8 cellular contexts compared by ENCODE assay signal in genomic region chr7:5822422-5822741, GRCh38. TPM values are rescaled to one million over a fixed set of nuclear protein-coding genes. Genes with fewer than 3 reads are reported as not detected.
DNase-seq lines count a peak whose midpoint lies in the region; ATAC-seq and TF ChIP-seq lines count a peak whose summit lies in the region.
"Not testable (repeated sequence)": the region's sequence is repeated elsewhere in the genome, so short reads cannot be mapped to it uniquely, and the experiment has no call there.

No MANE protein-coding gene starts in this region.

- H3K4me3 Mint-ChIP-seq in CD14-positive monocyte, result peak overlapping the region; percentile 85 to 93
- H3K4me3 Mint-ChIP-seq in T-helper 17 cell, result peak overlapping the region; percentile 94

- dilution Hi-C loops in IMR-90 (cut with HindIII; ENCODE audit: low sequenced_read_pairs, unreplicated experiment), result not testable (repeated sequence)

- not testable (repeated sequence) for H3K36me3 ChIP-seq in IMR-90 (ENCODE audit: control insufficient read depth, insufficient read depth, low read length); kidney epithelial cell (ENCODE audit: control insufficient read depth, insufficient read depth, low read length); neutrophil

- H3K36me3 Mint-ChIP-seq in CD14-positive monocyte; T-helper 17 cell (ENCODE audit: low read depth): not testable (repeated sequence)

- H3K4me1 Mint-ChIP-seq in CD14-positive monocyte (peaks cover 36% of the 10 kb centered on the region), T-helper 17 cell (peaks cover 18% of the 10 kb centered on the region)

- H3K9me1 ChIP-seq in IMR-90 (ENCODE audit: insufficient read depth, low read length), result not testable (repeated sequence)

- H3K4me3 ChIP-seq in IMR-90 (ENCODE audit: insufficient read depth, low read depth, low read length) (peak overlapping the region; percentile 76), epithelial cell of esophagus (ENCODE audit: low read length) (peak overlapping the region; percentile 78), kidney epithelial cell (ENCODE audit: low read depth, low read length) (peak overlapping the region; percentile 60), neutrophil (ENCODE audit: low read depth in 1 of 2, low read length in 1 of 2) (peak overlapping the region; percentile 77 to 84)

- DNase-seq in CD14-positive monocyte (ENCODE audit: low spot score); IMR-90; T-helper 17 cell; epithelial cell of esophagus (ENCODE audit: low read depth); kidney epithelial cell (ENCODE audit: low read depth); substantia nigra (lab: John Stamatoyannopoulos, UW): not testable (repeated sequence)

- WGBS in IMR-90 (ENCODE audit: extremely low coverage in 2 of 2, insufficient read length in 1 of 2), 2 experiments, result no CpG with 5 or more reads among the region's 10 CpGs

- not testable (repeated sequence) for H3K9me3 Mint-ChIP-seq in CD14-positive monocyte

- POLR2A ChIA-PET in IMR-90 (lab: Charles Lee; ENCODE audit: unreplicated experiment), result interaction anchor here (0.6 kb wide), 2 partner anchors 46 to 996 kb away, joined by 3 to 14 read pairs; no protein-coding TSS in a partner anchor

- in situ Hi-C loops in IMR-90 (cut with MboI; ENCODE audit: low sequenced_read_pairs), result not testable (repeated sequence)

- H3K79me1 ChIP-seq in IMR-90 (ENCODE audit: low read depth in 1 of 2, low read length in 2 of 2), result not testable (repeated sequence)

- ATAC-seq in IMR-90 (ENCODE audit: low read depth); T-helper 17 cell: not testable (repeated sequence)

- H3K23ac ChIP-seq in IMR-90 (ENCODE audit: low read depth, low read length), result peak overlapping the region; percentile 89; the same call in 1 of the 2 replicates

- TF ChIP-seq CTCF in CD14-positive monocyte (IDR thresholded peaks at IDR 0.05); IMR-90 (conservative IDR thresholded peaks at IDR 0.05; ENCODE audit: low read depth, low read length); epithelial cell of esophagus (IDR thresholded peaks at IDR 0.05; ENCODE audit: insufficient read depth, low read depth, low read length, missing control alignments); kidney epithelial cell (IDR thresholded peaks at IDR 0.05; ENCODE audit: insufficient read depth, low read length, poor library complexity, severe bottlenecking); neutrophil (IDR thresholded peaks at IDR 0.05): not testable (repeated sequence)

- peak overlapping the region; percentile 84 for H2AK5ac ChIP-seq in IMR-90 (ENCODE audit: low read depth, low read length)

- not testable (repeated sequence) for TF ChIP-seq POLR2A in IMR-90 (IDR thresholded peaks at IDR 0.05; ENCODE audit: low read depth, low read length)

- not testable (repeated sequence) for H2BK120ac ChIP-seq in IMR-90 (ENCODE audit: low read depth, low read length)

- H3K4ac ChIP-seq in IMR-90 (ENCODE audit: low read depth, low read length), result peak overlapping the region; percentile 90

- CTCF ChIA-PET in IMR-90 (lab: Yijun Ruan, JAX), result interaction anchor here (0.7 kb wide), 1 partner anchor 41 kb away, joined by 3 read pairs; the partner anchor contains the start of gene RNF216

- not testable (repeated sequence) for H2BK15ac ChIP-seq in IMR-90 (ENCODE audit: low read depth, low read length)

- not testable (repeated sequence) for H3K27me3 ChIP-seq in IMR-90 (ENCODE audit: control insufficient read depth, insufficient read depth, low read length); kidney epithelial cell (ENCODE audit: control insufficient read depth, insufficient read depth, low read length); neutrophil

- H4K5ac ChIP-seq in IMR-90 (ENCODE audit: low read depth, low read length), result peak overlapping the region; percentile 93

- H3K14ac ChIP-seq in IMR-90 (replicated peaks; ENCODE audit: low read depth, low read length), result peak overlapping the region; percentile 97

- not testable (repeated sequence) for H3K18ac ChIP-seq in IMR-90 (ENCODE audit: low read depth, low read length)

- H2BK5ac ChIP-seq in IMR-90 (ENCODE audit: low read depth, low read length, poor library complexity, severe bottlenecking), result not testable (repeated sequence)

- H3K27ac Mint-ChIP-seq in CD14-positive monocyte (peak overlapping the region; percentile 91 to 96 (median 95)), T-helper 17 cell (peak overlapping the region; percentile 95)

- H3K27ac ChIP-seq in IMR-90 (ENCODE audit: insufficient read depth, low read length) (peak overlapping the region; percentile 20; the same call in 1 of the 2 replicates), angular gyrus (ENCODE audit: low read depth, low read length) (peak overlapping the region; percentile 37), neutrophil (peak overlapping the region; percentile 92), substantia nigra (ENCODE audit: low read depth, low read length, poor library complexity, severe bottlenecking) (peak overlapping the region; percentile 78)

- peak overlapping the region; percentile 89 for H4K91ac ChIP-seq in IMR-90 (ENCODE audit: insufficient read depth, low read depth, low read length)

- H4K8ac ChIP-seq in IMR-90 (ENCODE audit: low read depth in 2 of 2, low read length in 2 of 2), result peak overlapping the region; percentile 96

- intact Hi-C loops in CD14-positive monocyte (cut with micrococcal nuclease), result loop anchor here in 1 of 2 donors (5.0 kb wide), 1 partner anchor 45 kb away; no protein-coding TSS in a partner anchor
- intact Hi-C loops in IMR-90 (cut with micrococcal nuclease), result not testable (repeated sequence)

- H3K27me3 Mint-ChIP-seq in CD14-positive monocyte (ENCODE audit: low read depth in 3 of 3); T-helper 17 cell: not testable (repeated sequence)

- not testable (repeated sequence) for H3K9me3 ChIP-seq in IMR-90 (ENCODE audit: control insufficient read depth, insufficient read depth, low read length); T-helper 17 cell (ENCODE audit: control insufficient read depth, low read length, poor library complexity, severe bottlenecking); neutrophil

- not testable (repeated sequence) for H2BK20ac ChIP-seq in IMR-90 (ENCODE audit: low read depth, low read length)

- not testable (repeated sequence) for H3K56ac ChIP-seq in IMR-90 (ENCODE audit: extremely low read depth, insufficient read depth, low read length)

- not testable (repeated sequence) for BruUV-seq in IMR-90 (replicated peaks; lab: Mats Ljungman, UMichigan)

- H3K4me1 ChIP-seq in IMR-90 (ENCODE audit: control insufficient read depth, insufficient read depth, low read length), result not testable (repeated sequence)
- peaks cover 42 to 44% of the 10 kb centered on the region in 2 experiments for H3K4me1 ChIP-seq in neutrophil (ENCODE audit: control insufficient read depth in 1 of 2, insufficient read depth in 1 of 2, low read depth in 1 of 2, low read length in 1 of 2)

- H3K9ac ChIP-seq in IMR-90 (ENCODE audit: low read depth, low read length), result 0 out of 2 replicates have a peak overlapping the region, but pooled peaks have one; percentile 40

- H4K20me1 ChIP-seq in IMR-90 (ENCODE audit: insufficient read depth, low read length), result not testable (repeated sequence)

- peak overlapping the region; percentile 97 for H2AFZ ChIP-seq in IMR-90 (replicated peaks; ENCODE audit: low read length, poor library complexity)

- TF ChIP-seq RAD21 in IMR-90 (IDR thresholded peaks at IDR 0.05; ENCODE audit: low read length), result not testable (repeated sequence)

- not testable (repeated sequence) for H2AK9ac ChIP-seq in IMR-90 (replicated peaks; ENCODE audit: low read depth, low read length, poor library complexity)

- peak overlapping the region; percentile 72; the same call in 1 of the 2 replicates for H3K4me2 ChIP-seq in IMR-90 (ENCODE audit: low read depth, low read length)

RNA-seq across cellular contexts. Expression of gene RNF216, which starts 40.9 kb away (rescaled TPM):
- polyA plus RNA-seq in CD14-positive monocyte (10 to 100 TPM; 11.8 to 14.8 TPM), IMR-90 (2012; rRNA removed) (23.0 and 24.8 TPM in 2 replicates)
- total RNA-seq in IMR-90 (2012; rRNA removed) (26.9 and 30.1 TPM in 2 replicates), T-helper 17 cell (10 to 100 TPM; 74.1 to 74.7 TPM), kidney epithelial cell (38.9 and 39.9 TPM in 2 replicates)
- 17.8 and 19.6 TPM in 2 replicates for polyA plus RNA-seq in IMR-90 (2012; cell fraction: cytosol; rRNA removed)
- 33.4 and 36.7 TPM in 2 replicates for polyA plus RNA-seq in IMR-90 (2012; cell fraction: nucleus; rRNA removed; ENCODE audit: low replicate concordance)

RNA-seq across cellular contexts. Expression of gene OCM, which starts 58.2 kb away (rescaled TPM):
- polyA plus RNA-seq in CD14-positive monocyte (not detected), IMR-90 (2012; rRNA removed) (not detected in 2 replicates)
- total RNA-seq in IMR-90 (2012; rRNA removed) (not detected in 2 replicates), T-helper 17 cell (1 to 10 TPM; 2.8 to 3.6 TPM), kidney epithelial cell (not detected in 2 replicates)
- not detected in 2 replicates for polyA plus RNA-seq in IMR-90 (2012; cell fraction: cytosol; rRNA removed)
- not detected in 2 replicates for polyA plus RNA-seq in IMR-90 (2012; cell fraction: nucleus; rRNA removed; ENCODE audit: low replicate concordance)

Comparison
In these comparisons a context has a peak if more than half of its experiments do, and no peak if none do; other contexts are left out.
1. H3K27ac ChIP-seq: peak in every context shown above with its lines; median percentile 92 in neutrophil; 78 in substantia nigra; 37 in angular gyrus; 20 in IMR-90.